In genomic region chr14:94009767-94010166, GRCh38 we compare ENCODE assay signal across 12 cellular contexts. TPM values are rescaled to one million over a fixed set of nuclear protein-coding genes. Genes with fewer than 3 reads are reported as not detected.
DNase-seq lines count a peak whose midpoint lies in the region; ATAC-seq, FAIRE-seq and TF ChIP-seq lines count a peak whose summit lies in the region.
"Had no signal": no experiment of that assay in that cellular context is flagged by ENCODE, and none has a peak within 500 bp of the region (broad histone marks: within the 10 kb centered on the region; RNA-seq: fewer than 3 reads in every experiment).

No MANE protein-coding gene starts in this region.

- POLR2A ChIA-PET in AG04450 (lab: Yijun Ruan, JAX) (interaction anchor here (0.6 kb wide), 1 partner anchor 120 kb away, joined by 3 read pairs; the partner anchor contains the start of gene IFI27L2), T-cell (lab: Charles Lee) (no interaction called here)

- H3K4me1 Mint-ChIP-seq in glutamatergic neuron (ENCODE audit: low read depth, unreplicated experiment) (peaks cover 6% of the 10 kb centered on the region), T-cell (peaks cover 44 to 54% (median 44%) of the 10 kb centered on the region in 3 donors)

- no peaks in the 10 kb centered on the region; the same call in 1 of the 2 replicates for H3K9me3 ChIP-seq in AG04450 (ENCODE audit: control insufficient read depth, insufficient read depth, low read length)

- H3K27ac ChIP-seq in AG04450 (ENCODE audit: low read depth, low read length), result no peak overlapping the region

- H3K4me3 Mint-ChIP-seq in glutamatergic neuron (ENCODE audit: unreplicated experiment), result no peak overlapping the region
- peak overlapping the region in 1 of 3 donors; percentile 7 for H3K4me3 Mint-ChIP-seq in T-cell
- H3K4me3 Mint-ChIP-seq: dendritic cell treated with granulocyte-macrophage colony-stimulating factor and Interleukin-4, amounts not matched to agents 40 ng/mL and 50 ng/mL, for 4 days; mesothelial cell of epicardium had no signal

- TF ChIP-seq CTCF in AG04450 (IDR thresholded peaks at IDR 0.05; ENCODE audit: low read depth, low read length) (no peak), bronchial epithelial cell (IDR thresholded peaks at IDR 0.05; ENCODE audit: insufficient read depth, low read length, severe bottlenecking) (no peak), glutamatergic neuron (IDR thresholded peaks at IDR 0.05; ENCODE audit: partially characterized antibody, unreplicated experiment) (no peak)

- ATAC-seq in GM18511 (IDR thresholded peaks at IDR 0.05; ENCODE audit: unreplicated experiment), result peak; percentile 71
- ATAC-seq in HG03432 (IDR thresholded peaks at IDR 0.05; ENCODE audit: unreplicated experiment), result peak; percentile 65
- no peak for ATAC-seq in T-cell (replicated peaks in 1 of 4)

- FAIRE-seq in bronchial epithelial cell (lab: Jason Lieb, UNC), result no peak

- H3K36me3 Mint-ChIP-seq in glutamatergic neuron (ENCODE audit: unreplicated experiment) (no peaks in the 10 kb centered on the region), T-cell (no peaks in the 10 kb centered on the region)
- H3K36me3 Mint-ChIP-seq: mesothelial cell of epicardium had no signal

- H3K27me3 ChIP-seq in AG04450 (ENCODE audit: control insufficient read depth, insufficient read depth, low read length) (peaks cover 33% of the 10 kb centered on the region), bronchial epithelial cell (ENCODE audit: control insufficient read depth, insufficient read depth, low read length) (peaks cover 2% of the 10 kb centered on the region)

- CTCF ChIA-PET in AG04450 (lab: Charles Lee) (interaction anchor here (1.5 kb wide), 1 partner anchor 26 kb away, joined by 4 read pairs; no protein-coding TSS in a partner anchor), T-cell (lab: Charles Lee) (interaction anchor here in 1 of 2 donors (0.7 kb wide), 1 partner anchor 128 kb away, joined by 3 read pairs; no protein-coding TSS in a partner anchor)

- H3K27me3 Mint-ChIP-seq in glutamatergic neuron (ENCODE audit: unreplicated experiment), result peaks cover 6% of the 10 kb centered on the region
- H3K27me3 Mint-ChIP-seq in T-cell, result peaks cover 0 to 6% of the 10 kb centered on the region in 2 donors

- H3K9me3 Mint-ChIP-seq in glutamatergic neuron (ENCODE audit: unreplicated experiment) (peaks cover 3% of the 10 kb centered on the region), T-cell (no peaks in the 10 kb centered on the region)
- H3K9me3 Mint-ChIP-seq: dendritic cell treated with granulocyte-macrophage colony-stimulating factor and Interleukin-4, amounts not matched to agents 40 ng/mL and 50 ng/mL, for 4 days; mesothelial cell of epicardium had no signal

- no peak overlapping the region for H3K4me3 ChIP-seq in AG04450 (ENCODE audit: low read depth, low read length)
- H3K4me3 ChIP-seq in bronchial epithelial cell (ENCODE audit: low read depth, low read length), result no peak overlapping the region

- DNase-seq in AG04450 (ENCODE audit: low read depth, low spot score) (peak; percentile 43), bronchial epithelial cell (ENCODE audit: low read depth) (peak; percentile 73), NCI-H82 (lab: John Stamatoyannopoulos, UW) (no peak), glutamatergic neuron (no peak), T-cell (no peak)
- no peak for DNase-seq in activated effector memory CD4-positive, alpha-beta T cell treated with Interleukin-2 at 50 U/mL for 16 hours
- DNase-seq: GDM1, T1000 had no signal

- H3K27ac Mint-ChIP-seq in glutamatergic neuron (ENCODE audit: unreplicated experiment) (no peak overlapping the region), T-cell (peak overlapping the region in 1 of 2 donors; percentile 9)
- H3K27ac Mint-ChIP-seq: dendritic cell treated with granulocyte-macrophage colony-stimulating factor and Interleukin-4, amounts not matched to agents 40 ng/mL and 50 ng/mL, for 4 days; mesothelial cell of epicardium had no signal

- no peaks in the 10 kb centered on the region for H3K36me3 ChIP-seq in bronchial epithelial cell (ENCODE audit: control insufficient read depth, insufficient read depth, low read length)

RNA-seq across cellular contexts. Expression of gene CCDC197, which starts 12.7 kb away (rescaled TPM):
- polyA plus RNA-seq in AG04450 (2011; rRNA removed), result not detected in 2 replicates
- not detected in 2 replicates for polyA minus RNA-seq in AG04450 (2011; rRNA and poly(A)+ RNA removed)
- total RNA-seq in bronchial epithelial cell (not detected in 2 replicates), glutamatergic neuron (ENCODE audit: unreplicated experiment) (not detected), T-cell (not detected)
- total RNA-seq: mesothelial cell of epicardium had no signal

RNA-seq across cellular contexts. Expression of gene OTUB2, which starts 16.4 kb away (rescaled TPM):
- 2.1 and 2.3 TPM in 2 replicates for polyA plus RNA-seq in AG04450 (2011; rRNA removed)
- 5.1 and 5.3 TPM in 2 replicates for polyA minus RNA-seq in AG04450 (2011; rRNA and poly(A)+ RNA removed)
- total RNA-seq in bronchial epithelial cell (1.3 and 2.6 TPM in 2 replicates), glutamatergic neuron (ENCODE audit: unreplicated experiment) (5.5 TPM), T-cell (under 1 TPM; 0.09 to 0.57 (median 0.28) TPM)

RNA-seq across cellular contexts. Expression of gene ASB2, which starts 33.4 kb away (rescaled TPM):
- 1.6 and 2.0 TPM in 2 replicates for polyA plus RNA-seq in AG04450 (2011; rRNA removed)
- 1.4 and 1.9 TPM in 2 replicates for polyA minus RNA-seq in AG04450 (2011; rRNA and poly(A)+ RNA removed)
- total RNA-seq in bronchial epithelial cell (0.13 and 0.26 TPM in 2 replicates), glutamatergic neuron (ENCODE audit: unreplicated experiment) (16.6 TPM), T-cell (1 to 10 TPM; 2.7 to 5.4 (median 3.3) TPM)

Comparison
In these comparisons a context has a peak if more than half of its experiments do, and no peak if none do; other contexts are left out.
1. DNase-seq: peak in AG04450 (single experiment) and bronchial epithelial cell (single experiment); none in NCI-H82 (single experiment), glutamatergic neuron (single experiment), T-cell (0 of 34) and activated effector memory CD4-positive, alpha-beta T cell treated with Interleukin-2 at 50 U/mL for 16 hours (single experiment).
2. ATAC-seq: peak in GM18511 (single experiment) and HG03432 (single experiment); none in T-cell (0 of 4).